In genomic region chr15:43735402-43735801, GRCh38 we compare ENCODE assay signal across 18 cellular contexts. TPM values are rescaled to one million over a fixed set of nuclear protein-coding genes. Genes with fewer than 3 reads are reported as not detected.
DNase-seq lines count a peak whose midpoint lies in the region; ATAC-seq and TF ChIP-seq lines count a peak whose summit lies in the region.
"Had no signal": no experiment of that assay in that cellular context is flagged by ENCODE, and none has a peak within 500 bp of the region (broad histone marks: within the 10 kb centered on the region; RNA-seq: fewer than 3 reads in every experiment).

No MANE protein-coding gene starts in this region.

- DNase-seq in NCI-H146 treated with DMSO at 0.1 percent for 48 hours (lab: John Stamatoyannopoulos, UW; ENCODE audit: unreplicated experiment), result no peak
- DNase-seq in activated CD4-positive, alpha-beta T cell treated with anti-CD3 and anti-CD28 coated beads for 36 hours, result no peak
- DNase-seq: C1 segment of cervical spinal cord; effector memory CD4-positive, alpha-beta T cell; NCI-H1048; NCI-H2171; nephron progenitor cell; stimulated activated CD4-positive, alpha-beta T cell treated with anti-CD3 and anti-CD28 coated beads, Interleukin-4, amount 100 ng/mL, for 4 hours had no signal

- no peaks in the 10 kb centered on the region for H3K36me3 Mint-ChIP-seq in activated CD4-positive, alpha-beta T cell treated with anti-CD3 and anti-CD28 coated beads for 36 hours (ENCODE audit: low read depth)
- H3K36me3 Mint-ChIP-seq: stimulated activated effector memory CD8-positive, alpha-beta T cell treated with anti-CD3 and anti-CD28 coated beads, Interleukin-12 subunit alpha, Interleukin-12 subunit beta, amount 100 ng/mL, for 72 hours had no signal

- peaks cover 6% of the 10 kb centered on the region for H3K4me1 Mint-ChIP-seq in activated CD4-positive, alpha-beta T cell treated with anti-CD3 and anti-CD28 coated beads for 36 hours
- H3K4me1 Mint-ChIP-seq: activated naive CD4-positive, alpha-beta T cell treated with anti-CD3 and anti-CD28 coated beads, Interleukin-2, amount 50 U/mL, for 24 hours; nephron progenitor cell had no signal

- POLR2A ChIA-PET in activated CD4-positive, alpha-beta T cell treated with anti-CD3 and anti-CD28 coated beads for 36 hours (lab: Charles Lee), result no interaction called here

- H3K4me3 ChIP-seq in OCI-LY3 (ENCODE audit: low read length), result no peak overlapping the region; the same call in 1 of the 2 replicates
- H3K4me3 ChIP-seq: SK-N-MC had no signal

- intact Hi-C loops in activated CD4-positive, alpha-beta T cell treated with anti-CD3 and anti-CD28 coated beads for 36 hours (cut with DNase I, micrococcal nuclease), result no loop called here

- H3K9me3 ChIP-seq in OCI-LY3 (ENCODE audit: insufficient read depth, low read length), result no peaks in the 10 kb centered on the region

- no peaks in the 10 kb centered on the region for H4K20me1 ChIP-seq in OCI-LY3 (ENCODE audit: insufficient read depth, low read length)

- H3K27ac ChIP-seq in OCI-LY3 (ENCODE audit: low read length), result no peak overlapping the region
- H3K27ac ChIP-seq: SK-N-MC had no signal

- no peaks in the 10 kb centered on the region for H3K79me2 ChIP-seq in OCI-LY3 (ENCODE audit: low read length)

- no peak overlapping the region for H3K4me3 Mint-ChIP-seq in activated CD4-positive, alpha-beta T cell treated with anti-CD3 and anti-CD28 coated beads for 36 hours
- H3K4me3 Mint-ChIP-seq: activated naive CD4-positive, alpha-beta T cell treated with anti-CD3 and anti-CD28 coated beads, Interleukin-2, amount 50 U/mL, for 24 hours; nephron progenitor cell; stimulated activated effector memory CD8-positive, alpha-beta T cell treated with anti-CD3 and anti-CD28 coated beads, Interleukin-12 subunit alpha, Interleukin-12 subunit beta, amount 100 ng/mL, for 72 hours had no signal

- no peak overlapping the region for H3K27ac Mint-ChIP-seq in activated CD4-positive, alpha-beta T cell treated with anti-CD3 and anti-CD28 coated beads for 36 hours
- H3K27ac Mint-ChIP-seq: activated naive CD4-positive, alpha-beta T cell treated with anti-CD3 and anti-CD28 coated beads, Interleukin-2, amount 50 U/mL, for 24 hours; nephron progenitor cell; stimulated activated effector memory CD8-positive, alpha-beta T cell treated with anti-CD3 and anti-CD28 coated beads, Interleukin-12 subunit alpha, Interleukin-12 subunit beta, amount 100 ng/mL, for 72 hours had no signal

- H3K27me3 ChIP-seq in OCI-LY3 (ENCODE audit: low read depth, low read length), result no peaks in the 10 kb centered on the region

- H3K27me3 Mint-ChIP-seq in activated CD4-positive, alpha-beta T cell treated with anti-CD3 and anti-CD28 coated beads for 36 hours, result no peaks in the 10 kb centered on the region
- H3K27me3 Mint-ChIP-seq: activated naive CD4-positive, alpha-beta T cell treated with anti-CD3 and anti-CD28 coated beads, Interleukin-2, amount 50 U/mL, for 24 hours had no signal

- no peaks in the 10 kb centered on the region for H3K9me3 Mint-ChIP-seq in activated CD4-positive, alpha-beta T cell treated with anti-CD3 and anti-CD28 coated beads for 36 hours (ENCODE audit: low read depth)
- H3K9me3 Mint-ChIP-seq: activated naive CD4-positive, alpha-beta T cell treated with anti-CD3 and anti-CD28 coated beads, Interleukin-2, amount 50 U/mL, for 24 hours; stimulated activated effector memory CD8-positive, alpha-beta T cell treated with anti-CD3 and anti-CD28 coated beads, Interleukin-12 subunit alpha, Interleukin-12 subunit beta, amount 100 ng/mL, for 72 hours had no signal

- H2AFZ ChIP-seq in OCI-LY3 (ENCODE audit: low read depth, low read length), result no peak overlapping the region

- peaks cover 6% of the 10 kb centered on the region for H3K4me1 ChIP-seq in OCI-LY3 (ENCODE audit: low read length)

- TF ChIP-seq CTCF in OCI-LY3 (IDR thresholded peaks at IDR 0.05; ENCODE audit: low read depth, low read length), result no peak

- H3K36me3 ChIP-seq in OCI-LY3 (replicated peaks; ENCODE audit: low read depth, low read length), result no peaks in the 10 kb centered on the region

- H3K4me2 ChIP-seq in OCI-LY3 (ENCODE audit: low read length), result peak overlapping the region; percentile 52

- CTCF ChIA-PET in activated CD4-positive, alpha-beta T cell treated with anti-CD3 and anti-CD28 coated beads for 36 hours (lab: Charles Lee), result no interaction called here

- no peak overlapping the region for H3K9ac ChIP-seq in OCI-LY3 (ENCODE audit: low read length)

- ATAC-seq in GM18517 (IDR thresholded peaks at IDR 0.05; ENCODE audit: unreplicated experiment) (peak; percentile 27), GM19455 (IDR thresholded peaks at IDR 0.05; ENCODE audit: unreplicated experiment) (peak; percentile 51), HG02870 (IDR thresholded peaks at IDR 0.05; ENCODE audit: unreplicated experiment) (peak; percentile 71), HG03196 (IDR thresholded peaks at IDR 0.05; ENCODE audit: unreplicated experiment) (no peak), HG02884 (IDR thresholded peaks at IDR 0.05; ENCODE audit: unreplicated experiment) (no peak)
- ATAC-seq in activated CD4-positive, alpha-beta T cell treated with anti-CD3 and anti-CD28 coated beads for 36 hours, result no peak
- ATAC-seq: sciatic nerve had no signal

RNA-seq across cellular contexts. Expression of gene PDIA3, which starts 10.8 kb away (rescaled TPM):
- 100 to 1,000 TPM; 274 to 287 TPM for total RNA-seq in activated CD4-positive, alpha-beta T cell treated with anti-CD3 and anti-CD28 coated beads for 36 hours

RNA-seq across cellular contexts. Expression of gene ELL3, which starts 41.4 kb away (rescaled TPM):
- total RNA-seq in activated CD4-positive, alpha-beta T cell treated with anti-CD3 and anti-CD28 coated beads for 36 hours, result 1 to 10 TPM; 3.6 TPM

RNA-seq across cellular contexts. Expression of gene CKMT1A, which starts 41.7 kb away (rescaled TPM):
- total RNA-seq in activated CD4-positive, alpha-beta T cell treated with anti-CD3 and anti-CD28 coated beads for 36 hours, result under 1 TPM; 0.27 to 0.33 TPM

RNA-seq across cellular contexts. Expression of gene SERF2, which starts 56.7 kb away (rescaled TPM):
- total RNA-seq in activated CD4-positive, alpha-beta T cell treated with anti-CD3 and anti-CD28 coated beads for 36 hours, result 100 to 1,000 TPM; 710 to 718 TPM

Comparison
In these comparisons a context has a peak if more than half of its experiments do, and no peak if none do; other contexts are left out.
1. ATAC-seq: peak in GM18517 (single experiment), GM19455 (single experiment) and HG02870 (single experiment); none in HG03196 (single experiment), HG02884 (single experiment) and activated CD4-positive, alpha-beta T cell treated with anti-CD3 and anti-CD28 coated beads for 36 hours (single experiment).